In genomic region chr3:126474498-126475410, GRCh38 we compare ENCODE assay signal across 7 cellular contexts. TPM values are rescaled to one million over a fixed set of nuclear protein-coding genes. Genes with fewer than 3 reads are reported as not detected.
DNase-seq lines count a peak whose midpoint lies in the region; ATAC-seq and TF ChIP-seq lines count a peak whose summit lies in the region.

No MANE protein-coding gene starts in this region.

- H3K4ac ChIP-seq in mesendoderm (ENCODE audit: low read depth, low read length), result peak overlapping the region; percentile 97

- H3K4me3 ChIP-seq in GM12864 (ENCODE audit: low read depth, low read length), result peak overlapping the region; percentile 95
- peak overlapping the region; percentile 78 for H3K4me3 ChIP-seq in HUES48 (ENCODE audit: low read depth, low read length)
- H3K4me3 ChIP-seq in mesendoderm (ENCODE audit: low read length), result peak overlapping the region; percentile 42

- TF ChIP-seq CTCF in GM12864 (IDR thresholded peaks at IDR 0.05; ENCODE audit: low read depth, low read length, missing control alignments) (no peak), VCaP (conservative IDR thresholded peaks at IDR 0.05) (no peak)

- H3K36me3 ChIP-seq in HUES48 (ENCODE audit: control insufficient read depth, insufficient read depth, low read length), result peaks cover 26% of the 10 kb centered on the region
- H3K36me3 ChIP-seq in mesendoderm (ENCODE audit: control insufficient read depth, insufficient read depth, low read length), result peaks cover 7% of the 10 kb centered on the region

- H3K27ac ChIP-seq in HUES48 (ENCODE audit: low read depth, low read length) (peak overlapping the region; percentile 79), VCaP (peak overlapping the region; percentile 97), mesendoderm (ENCODE audit: low read depth, low read length) (peak overlapping the region; percentile 89)

- peaks cover 24% of the 10 kb centered on the region for H3K79me1 ChIP-seq in mesendoderm (ENCODE audit: low read length)

- peak overlapping the region; percentile 96 for H3K18ac ChIP-seq in mesendoderm (ENCODE audit: low read length)

- H3K9me3 ChIP-seq in HUES48 (ENCODE audit: control insufficient read depth, insufficient read depth, low read length), result no peaks in the 10 kb centered on the region

- no peak overlapping the region for H2BK15ac ChIP-seq in mesendoderm (replicated peaks; ENCODE audit: low read depth)

- H3K56ac ChIP-seq in mesendoderm (ENCODE audit: low read length), result peak overlapping the region; percentile 85

- WGBS in mesendoderm (ENCODE audit: extremely low coverage, insufficient coverage, low lambda C conversion rate), result no CpG with 5 or more reads among the region's 72 CpGs

- H3K4me1 ChIP-seq in HUES48 (ENCODE audit: control insufficient read depth, insufficient read depth, low read length), result peaks cover 23% of the 10 kb centered on the region
- peaks cover 11% of the 10 kb centered on the region for H3K4me1 ChIP-seq in mesendoderm (ENCODE audit: control insufficient read depth, low read depth, low read length)

- no peak for DNase-seq in GM12864 (ENCODE audit: low read depth)
- DNase-seq in ecto neural progenitor cell (ENCODE audit: low spot score), result peak; percentile 74
- DNase-seq in mesendoderm, result peak; percentile 66
- peak; percentile 50 for DNase-seq in stimulated activated naive CD8-positive, alpha-beta T cell treated with anti-CD3 and anti-CD28 coated beads, Interleukin-15, Interleukin-2, amounts not matched to agents 100 U/mL and 50 U/mL, for 24 hours

- H3K4me2 ChIP-seq in mesendoderm (ENCODE audit: low read length), result peak overlapping the region; percentile 76

- peak; percentile 21 for ATAC-seq in GM21526 (IDR thresholded peaks at IDR 0.05; ENCODE audit: low FRiP score, unreplicated experiment)
- no peak for ATAC-seq in stimulated activated naive CD8-positive, alpha-beta T cell treated with anti-CD3 and anti-CD28 coated beads, Interleukin-15, Interleukin-2, amounts not matched to agents 100 U/mL and 50 U/mL, for 24 hours

- H3K9ac ChIP-seq in HUES48 (ENCODE audit: low read depth, low read length), result peak overlapping the region; percentile 32
- H3K9ac ChIP-seq in mesendoderm (ENCODE audit: low read length), result peak overlapping the region; percentile 81

- no peak overlapping the region for H2BK5ac ChIP-seq in mesendoderm (ENCODE audit: low read length)

- H2BK120ac ChIP-seq in mesendoderm (ENCODE audit: low read depth, low read length), result no peak overlapping the region

- no peak overlapping the region for H2AK5ac ChIP-seq in mesendoderm (ENCODE audit: low read length)

- peaks cover 20% of the 10 kb centered on the region for H3K79me2 ChIP-seq in mesendoderm (ENCODE audit: control insufficient read depth, insufficient read depth, low read length)

- H3K23ac ChIP-seq in mesendoderm (ENCODE audit: low read length), result no peak overlapping the region

- no peak overlapping the region for H4K8ac ChIP-seq in mesendoderm (ENCODE audit: low read depth, low read length)

- no peak overlapping the region for H4K5ac ChIP-seq in mesendoderm (ENCODE audit: low read length)

- H3K27me3 ChIP-seq in HUES48 (ENCODE audit: control insufficient read depth, insufficient read depth, low read length), result no peaks in the 10 kb centered on the region
- no peaks in the 10 kb centered on the region for H3K27me3 ChIP-seq in mesendoderm (ENCODE audit: insufficient read depth, low read length, poor library complexity)

RNA-seq across cellular contexts. Expression of gene ZXDC, which starts 0.9 kb away (rescaled TPM):
- 9.7 TPM for polyA plus RNA-seq in mesendoderm (2013, experiment 1 of 2)
- 10.0 TPM for polyA plus RNA-seq in mesendoderm (2013, experiment 2 of 2)

RNA-seq across cellular contexts. Expression of gene UROC1, which starts 42.8 kb away (rescaled TPM):
- 0.01 TPM for polyA plus RNA-seq in mesendoderm (2013, experiment 1 of 2)
- polyA plus RNA-seq in mesendoderm (2013, experiment 2 of 2), result not detected

RNA-seq across cellular contexts. Expression of gene CHST13, which starts 49.2 kb away (rescaled TPM):
- polyA plus RNA-seq in mesendoderm (2013, experiment 1 of 2), result 1.5 TPM
- polyA plus RNA-seq in mesendoderm (2013, experiment 2 of 2), result 1.8 TPM

Comparison
In these comparisons a context has a peak if more than half of its experiments do, and no peak if none do; other contexts are left out.
1. H3K4me3 ChIP-seq: peak in every context shown above with its lines; median percentile 95 in GM12864; 78 in HUES48; 42 in mesendoderm.